ENCODE assay signal across 8 cellular contexts in the genomic region with DNA sequence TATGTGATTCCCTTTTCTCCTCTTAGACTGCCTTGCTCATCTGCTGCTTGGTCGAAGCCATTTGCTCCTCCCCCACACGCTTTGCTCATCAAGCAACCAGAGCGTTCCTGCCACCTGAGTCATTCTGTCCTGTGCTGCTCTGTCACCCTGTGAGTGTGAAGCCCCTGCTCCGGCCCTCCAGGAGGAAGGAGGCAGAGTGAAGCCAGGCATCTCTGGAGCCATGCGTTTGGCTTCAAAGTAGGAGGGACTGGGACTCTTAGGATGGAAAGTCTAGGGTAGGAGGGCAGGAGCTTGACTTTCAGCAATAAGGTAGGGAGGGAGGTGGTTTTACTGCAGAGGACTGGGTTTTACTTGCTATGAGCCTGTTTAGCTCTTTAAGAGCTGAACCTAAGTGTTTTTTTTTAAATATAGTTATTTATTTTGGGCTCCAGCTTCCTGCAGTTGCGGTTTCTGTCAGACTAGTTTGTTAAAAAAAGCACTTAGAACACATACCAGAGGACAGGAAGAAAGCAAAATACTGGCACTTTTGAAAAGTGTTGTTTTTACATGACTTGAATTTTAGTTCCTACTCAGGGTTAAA.
DNase-seq lines count a peak whose midpoint lies in the region; ATAC-seq, FAIRE-seq and TF ChIP-seq lines count a peak whose summit lies in the region.

No MANE protein-coding gene starts in this region.

- ATAC-seq in GM19324 (IDR thresholded peaks at IDR 0.05; ENCODE audit: low FRiP score, unreplicated experiment) (peak; percentile 86), HG03378 (IDR thresholded peaks at IDR 0.05; ENCODE audit: unreplicated experiment) (peak; percentile 94)

- peak overlapping the region; percentile 97 for H3K4me2 ChIP-seq in SU-DHL-6 (ENCODE audit: low read depth, low read length, poor library complexity, severe bottlenecking)

- H3K27me3 ChIP-seq in SU-DHL-6 (ENCODE audit: low read length) (no peaks in the 10 kb centered on the region), adipocyte (replicated peaks; ENCODE audit: control insufficient read depth, insufficient read depth, low read length) (peaks cover 6% of the 10 kb centered on the region)

- H3K9me2 ChIP-seq in SU-DHL-6 (replicated peaks; ENCODE audit: insufficient read depth, low read length): no peaks in the 10 kb centered on the region

- H3K4me1 ChIP-seq in adipocyte (ENCODE audit: control insufficient read depth, insufficient read depth, low read length): peaks cover 18% of the 10 kb centered on the region
- peaks cover 0 to 5% of the 10 kb centered on the region in 2 donors for H3K4me1 ChIP-seq in kidney (ENCODE audit: control insufficient read depth in 1 of 2, insufficient read depth in 1 of 2, low read depth in 1 of 2, low read length in 2 of 2)

- H3K27ac ChIP-seq in SU-DHL-6 (ENCODE audit: low read depth, low read length) (peak overlapping the region; percentile 99), kidney (ENCODE audit: low read depth in 2 of 2, low read length in 2 of 2) (peak overlapping the region in 1 of 2 donors; percentile 49)

- H3K36me3 ChIP-seq in SU-DHL-6 (ENCODE audit: low read length) (no peaks in the 10 kb centered on the region), adipocyte (ENCODE audit: control insufficient read depth, insufficient read depth, low read length, severe bottlenecking) (no peaks in the 10 kb centered on the region), kidney (ENCODE audit: control insufficient read depth in 1 of 2, insufficient read depth in 2 of 2, low read length in 2 of 2) (no peaks in the 10 kb centered on the region)

- peak overlapping the region; percentile 45 for H3K4me3 ChIP-seq in SU-DHL-6 (ENCODE audit: insufficient read depth, low read length, poor library complexity, severe bottlenecking)
- H3K4me3 ChIP-seq in adipocyte (ENCODE audit: low read length): peak overlapping the region; percentile 34
- H3K4me3 ChIP-seq in kidney (ENCODE audit: low read length in 2 of 2): no peak overlapping the region

- no peaks in the 10 kb centered on the region for H4K20me1 ChIP-seq in SU-DHL-6 (ENCODE audit: low read depth, low read length)

- H3K9me3 ChIP-seq in SU-DHL-6 (ENCODE audit: insufficient read depth, low read length): no peaks in the 10 kb centered on the region
- no peaks in the 10 kb centered on the region for H3K9me3 ChIP-seq in adipocyte (ENCODE audit: control insufficient read depth, low read length)
- no peaks in the 10 kb centered on the region for H3K9me3 ChIP-seq in kidney (ENCODE audit: control insufficient read depth in 1 of 2, low read length in 2 of 2)

- H3F3A ChIP-seq in SU-DHL-6 (ENCODE audit: insufficient read depth): peaks cover 12% of the 10 kb centered on the region

- H3K9ac ChIP-seq in SU-DHL-6 (ENCODE audit: low read length) (peak overlapping the region; percentile 66), adipocyte (ENCODE audit: low read length) (no peak overlapping the region), kidney (ENCODE audit: low read length in 2 of 2) (no peak overlapping the region)

- FAIRE-seq in kidney (lab: Jason Lieb, UNC): no peak

- TF ChIP-seq CTCF in SU-DHL-6 (IDR thresholded peaks at IDR 0.05; ENCODE audit: insufficient read depth, low read length, poor library complexity, severe bottlenecking) (no peak), kidney (IDR thresholded peaks at IDR 0.05; ENCODE audit: borderline replicate concordance, extremely low read depth, insufficient read depth) (no peak)

- intact Hi-C loops in kidney (cut with DNase I): no loop called here

- no peak overlapping the region for H2AFZ ChIP-seq in SU-DHL-6 (ENCODE audit: low read depth, low read length, severe bottlenecking)

- DNase-seq in AG08396 (ENCODE audit: low spot score) (peak; percentile 82), adipocyte (ENCODE audit: low read depth) (peak; percentile 85), kidney (peak; percentile 90), NCI-H526 (lab: John Stamatoyannopoulos, UW) (no peak)
- DNase-seq in stimulated activated CD4-positive, alpha-beta T cell treated with anti-CD3 and anti-CD28 coated beads, Interleukin-4, amount 100 ng/mL, for 24 hours: peak; percentile 85

- no peaks in the 10 kb centered on the region for H3K79me2 ChIP-seq in SU-DHL-6 (ENCODE audit: insufficient read depth, low read length)

Comparison
In these comparisons a context has a peak if more than half of its experiments do, and no peak if none do; other contexts are left out.
1. DNase-seq: peak in AG08396 (single experiment), adipocyte (single experiment), kidney (single experiment) and stimulated activated CD4-positive, alpha-beta T cell treated with anti-CD3 and anti-CD28 coated beads, Interleukin-4, amount 100 ng/mL, for 24 hours (single experiment); none in NCI-H526 (0 of 2).
2. H3K4me3 ChIP-seq: peak in SU-DHL-6 (single experiment) and adipocyte (single experiment); none in kidney (0 of 2).